1 cellular context compared by ENCODE assay signal in the genomic region with DNA sequence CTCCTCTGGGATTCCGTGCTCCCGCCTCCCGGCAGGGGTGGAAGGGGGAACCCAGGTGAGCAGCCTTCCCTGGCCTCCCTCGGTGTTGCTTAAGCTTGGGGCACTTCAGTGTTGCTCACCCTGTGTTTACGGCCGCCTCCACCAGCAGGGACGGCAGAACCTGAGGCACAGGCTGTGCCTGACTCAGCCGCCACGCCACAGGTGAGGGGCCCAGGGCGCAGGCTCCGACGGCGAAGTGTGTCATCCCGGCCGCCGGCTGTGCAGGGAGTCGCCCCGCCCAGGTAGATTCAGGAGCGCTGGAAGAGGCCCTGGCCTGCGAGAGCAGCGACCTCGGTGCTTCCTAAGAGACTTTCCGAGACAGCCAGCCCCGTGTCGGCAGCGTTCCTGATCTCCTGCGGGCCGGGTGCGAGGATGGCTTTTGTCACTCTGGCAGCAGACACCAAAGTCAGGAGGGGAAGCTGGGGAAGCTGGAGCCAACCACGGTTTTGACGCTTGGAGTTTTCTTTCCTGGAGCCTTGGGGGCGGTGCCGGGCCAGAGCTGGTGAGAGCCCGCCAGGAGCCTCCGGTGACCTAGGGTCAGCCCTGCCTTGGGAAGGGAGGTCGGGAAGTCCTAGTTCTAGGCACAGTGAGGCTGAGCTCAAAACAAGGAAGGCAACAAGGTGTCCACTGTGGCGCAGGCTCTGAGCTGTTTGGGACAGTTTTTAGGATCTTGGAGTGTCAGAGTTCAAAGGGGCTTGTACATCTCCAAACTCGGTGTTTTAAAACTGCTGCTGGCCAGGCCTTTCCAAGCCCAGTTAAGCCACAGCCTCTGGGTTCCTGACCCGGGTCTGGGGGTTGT.
TF ChIP-seq lines count a peak whose summit lies in the region.

No MANE protein-coding gene starts in this region.

TF ChIP-seq in HepG2, 621 proteins besides CTCF, POLR2A, EP300 and RAD21 (continued from another document and continues in another):
- TF ChIP-seq, protein P1, sequence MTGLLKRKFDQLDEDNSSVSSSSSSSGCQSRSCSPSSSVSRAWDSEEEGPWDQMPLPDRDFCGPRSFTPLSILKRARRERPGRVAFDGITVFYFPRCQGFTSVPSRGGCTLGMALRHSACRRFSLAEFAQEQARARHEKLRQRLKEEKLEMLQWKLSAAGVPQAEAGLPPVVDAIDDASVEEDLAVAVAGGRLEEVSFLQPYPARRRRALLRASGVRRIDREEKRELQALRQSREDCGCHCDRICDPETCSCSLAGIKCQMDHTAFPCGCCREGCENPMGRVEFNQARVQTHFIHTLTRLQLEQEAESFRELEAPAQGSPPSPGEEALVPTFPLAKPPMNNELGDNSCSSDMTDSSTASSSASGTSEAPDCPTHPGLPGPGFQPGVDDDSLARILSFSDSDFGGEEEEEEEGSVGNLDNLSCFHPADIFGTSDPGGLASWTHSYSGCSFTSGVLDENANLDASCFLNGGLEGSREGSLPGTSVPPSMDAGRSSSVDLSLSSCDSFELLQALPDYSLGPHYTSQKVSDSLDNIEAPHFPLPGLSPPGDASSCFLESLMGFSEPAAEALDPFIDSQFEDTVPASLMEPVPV (CRISPR knock-in tag; IDR thresholded peaks at IDR 0.05) = no peak
- TF ChIP-seq SP5 (CRISPR knock-in tag; IDR thresholded peaks at IDR 0.05; ENCODE audit: borderline replicate concordance, low read depth) (peak; percentile 40; the same call in 1 of the 2 replicates), ZNF160 (CRISPR knock-in tag; IDR thresholded peaks at IDR 0.05) (no peak), ZNF619 (CRISPR knock-in tag; IDR thresholded peaks at IDR 0.05) (peak; percentile 78), SIX1 (CRISPR knock-in tag; IDR thresholded peaks at IDR 0.05; ENCODE audit: borderline replicate concordance) (no peak), TBX3 (IDR thresholded peaks at IDR 0.05; ENCODE audit: borderline replicate concordance) (no peak), SAFB2 (CRISPR knock-in tag; IDR thresholded peaks at IDR 0.05; ENCODE audit: borderline replicate concordance, low read depth) (no peak), NKX3-1 (CRISPR knock-in tag; IDR thresholded peaks at IDR 0.05) (no peak), PHB2 (IDR thresholded peaks at IDR 0.05; ENCODE audit: partially characterized antibody) (no peak), SMARCC2 (IDR thresholded peaks at IDR 0.05) (no peak), DMAP1 (CRISPR knock-in tag; IDR thresholded peaks at IDR 0.05) (peak; percentile 41; the same call in 1 of the 2 replicates), HDAC6 (IDR thresholded peaks at IDR 0.05; ENCODE audit: low read depth, low read length) (no peak), ZNF468 (CRISPR knock-in tag; IDR thresholded peaks at IDR 0.05) (no peak), ZNF616 (CRISPR knock-in tag; IDR thresholded peaks at IDR 0.05; ENCODE audit: low read depth) (no peak), ZBTB21 (CRISPR knock-in tag; IDR thresholded peaks at IDR 0.05) (no peak), ZNF557 (CRISPR knock-in tag; IDR thresholded peaks at IDR 0.05) (no peak), ZNF780A (CRISPR knock-in tag; IDR thresholded peaks at IDR 0.05) (no peak), RBM39 (IDR thresholded peaks at IDR 0.05; ENCODE audit: low read depth, low read length, poor library complexity, severe bottlenecking) (peak; percentile 48), ZMYM4 (CRISPR knock-in tag; IDR thresholded peaks at IDR 0.05) (peak; percentile 50; the same call in 1 of the 2 replicates), POLR2AphosphoS5 (IDR thresholded peaks at IDR 0.05; ENCODE audit: low read depth, low read length) (no peak; the same call in 1 of the 2 replicates), ZNF441 (CRISPR knock-in tag; IDR thresholded peaks at IDR 0.05; ENCODE audit: borderline replicate concordance) (no peak), ZNF788 (CRISPR knock-in tag; IDR thresholded peaks at IDR 0.05; ENCODE audit: borderline replicate concordance) (no peak), ZNF101 (CRISPR knock-in tag; IDR thresholded peaks at IDR 0.05; ENCODE audit: borderline replicate concordance, low read depth) (no peak), ZNF225 (CRISPR knock-in tag; IDR thresholded peaks at IDR 0.05) (peak; percentile 79; the same call in 1 of the 2 replicates), SMARCE1 (IDR thresholded peaks at IDR 0.05; ENCODE audit: borderline replicate concordance) (no peak), THYN1 (CRISPR knock-in tag; IDR thresholded peaks at IDR 0.05; ENCODE audit: borderline replicate concordance, low read depth) (no peak), MED13 (CRISPR knock-in tag; IDR thresholded peaks at IDR 0.05) (no peak), KDM2A (CRISPR knock-in tag; IDR thresholded peaks at IDR 0.05; ENCODE audit: borderline replicate concordance, low read depth) (peak; percentile 74; the same call in 1 of the 2 replicates), ZNF207 (IDR thresholded peaks at IDR 0.05; ENCODE audit: borderline replicate concordance) (no peak), EZH2 (conservative IDR thresholded peaks at IDR 0.05; ENCODE audit: low read depth, low read length) (no peak), THAP11 (CRISPR knock-in tag; IDR thresholded peaks at IDR 0.05) (peak; percentile 60), ZNF33B (CRISPR knock-in tag; IDR thresholded peaks at IDR 0.05) (no peak), NR2F1 (CRISPR knock-in tag; IDR thresholded peaks at IDR 0.05) (no peak)
- TF ChIP-seq, protein P2, sequence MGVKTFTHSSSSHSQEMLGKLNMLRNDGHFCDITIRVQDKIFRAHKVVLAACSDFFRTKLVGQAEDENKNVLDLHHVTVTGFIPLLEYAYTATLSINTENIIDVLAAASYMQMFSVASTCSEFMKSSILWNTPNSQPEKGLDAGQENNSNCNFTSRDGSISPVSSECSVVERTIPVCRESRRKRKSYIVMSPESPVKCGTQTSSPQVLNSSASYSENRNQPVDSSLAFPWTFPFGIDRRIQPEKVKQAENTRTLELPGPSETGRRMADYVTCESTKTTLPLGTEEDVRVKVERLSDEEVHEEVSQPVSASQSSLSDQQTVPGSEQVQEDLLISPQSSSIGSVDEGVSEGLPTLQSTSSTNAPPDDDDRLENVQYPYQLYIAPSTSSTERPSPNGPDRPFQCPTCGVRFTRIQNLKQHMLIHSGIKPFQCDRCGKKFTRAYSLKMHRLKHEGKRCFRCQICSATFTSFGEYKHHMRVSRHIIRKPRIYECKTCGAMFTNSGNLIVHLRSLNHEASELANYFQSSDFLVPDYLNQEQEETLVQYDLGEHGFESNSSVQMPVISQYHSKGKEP (CRISPR knock-in tag; IDR thresholded peaks at IDR 0.05) = no peak
- TF ChIP-seq, protein P3, sequence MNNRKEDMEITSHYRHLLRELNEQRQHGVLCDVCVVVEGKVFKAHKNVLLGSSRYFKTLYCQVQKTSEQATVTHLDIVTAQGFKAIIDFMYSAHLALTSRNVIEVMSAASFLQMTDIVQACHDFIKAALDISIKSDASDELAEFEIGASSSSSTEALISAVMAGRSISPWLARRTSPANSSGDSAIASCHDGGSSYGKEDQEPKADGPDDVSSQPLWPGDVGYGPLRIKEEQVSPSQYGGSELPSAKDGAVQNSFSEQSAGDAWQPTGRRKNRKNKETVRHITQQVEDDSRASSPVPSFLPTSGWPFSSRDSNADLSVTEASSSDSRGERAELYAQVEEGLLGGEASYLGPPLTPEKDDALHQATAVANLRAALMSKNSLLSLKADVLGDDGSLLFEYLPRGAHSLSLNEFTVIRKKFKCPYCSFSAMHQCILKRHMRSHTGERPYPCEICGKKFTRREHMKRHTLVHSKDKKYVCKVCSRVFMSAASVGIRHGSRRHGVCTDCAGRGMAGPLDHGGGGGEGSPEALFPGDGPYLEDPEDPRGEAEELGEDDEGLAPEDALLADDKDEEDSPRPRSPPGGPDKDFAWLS (CRISPR knock-in tag; IDR thresholded peaks at IDR 0.05; ENCODE audit: borderline replicate concordance) = no peak
- TF ChIP-seq, protein P4, sequence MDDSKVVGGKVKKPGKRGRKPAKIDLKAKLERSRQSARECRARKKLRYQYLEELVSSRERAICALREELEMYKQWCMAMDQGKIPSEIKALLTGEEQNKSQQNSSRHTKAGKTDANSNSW (CRISPR knock-in tag; IDR thresholded peaks at IDR 0.05; ENCODE audit: borderline replicate concordance) = no peak
- TF ChIP-seq, protein P5, sequence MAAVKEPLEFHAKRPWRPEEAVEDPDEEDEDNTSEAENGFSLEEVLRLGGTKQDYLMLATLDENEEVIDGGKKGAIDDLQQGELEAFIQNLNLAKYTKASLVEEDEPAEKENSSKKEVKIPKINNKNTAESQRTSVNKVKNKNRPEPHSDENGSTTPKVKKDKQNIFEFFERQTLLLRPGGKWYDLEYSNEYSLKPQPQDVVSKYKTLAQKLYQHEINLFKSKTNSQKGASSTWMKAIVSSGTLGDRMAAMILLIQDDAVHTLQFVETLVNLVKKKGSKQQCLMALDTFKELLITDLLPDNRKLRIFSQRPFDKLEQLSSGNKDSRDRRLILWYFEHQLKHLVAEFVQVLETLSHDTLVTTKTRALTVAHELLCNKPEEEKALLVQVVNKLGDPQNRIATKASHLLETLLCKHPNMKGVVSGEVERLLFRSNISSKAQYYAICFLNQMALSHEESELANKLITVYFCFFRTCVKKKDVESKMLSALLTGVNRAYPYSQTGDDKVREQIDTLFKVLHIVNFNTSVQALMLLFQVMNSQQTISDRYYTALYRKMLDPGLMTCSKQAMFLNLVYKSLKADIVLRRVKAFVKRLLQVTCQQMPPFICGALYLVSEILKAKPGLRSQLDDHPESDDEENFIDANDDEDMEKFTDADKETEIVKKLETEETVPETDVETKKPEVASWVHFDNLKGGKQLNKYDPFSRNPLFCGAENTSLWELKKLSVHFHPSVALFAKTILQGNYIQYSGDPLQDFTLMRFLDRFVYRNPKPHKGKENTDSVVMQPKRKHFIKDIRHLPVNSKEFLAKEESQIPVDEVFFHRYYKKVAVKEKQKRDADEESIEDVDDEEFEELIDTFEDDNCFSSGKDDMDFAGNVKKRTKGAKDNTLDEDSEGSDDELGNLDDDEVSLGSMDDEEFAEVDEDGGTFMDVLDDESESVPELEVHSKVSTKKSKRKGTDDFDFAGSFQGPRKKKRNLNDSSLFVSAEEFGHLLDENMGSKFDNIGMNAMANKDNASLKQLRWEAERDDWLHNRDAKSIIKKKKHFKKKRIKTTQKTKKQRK (IDR thresholded peaks at IDR 0.05; ENCODE audit: low read length) = no peak
- TF ChIP-seq, protein P6, sequence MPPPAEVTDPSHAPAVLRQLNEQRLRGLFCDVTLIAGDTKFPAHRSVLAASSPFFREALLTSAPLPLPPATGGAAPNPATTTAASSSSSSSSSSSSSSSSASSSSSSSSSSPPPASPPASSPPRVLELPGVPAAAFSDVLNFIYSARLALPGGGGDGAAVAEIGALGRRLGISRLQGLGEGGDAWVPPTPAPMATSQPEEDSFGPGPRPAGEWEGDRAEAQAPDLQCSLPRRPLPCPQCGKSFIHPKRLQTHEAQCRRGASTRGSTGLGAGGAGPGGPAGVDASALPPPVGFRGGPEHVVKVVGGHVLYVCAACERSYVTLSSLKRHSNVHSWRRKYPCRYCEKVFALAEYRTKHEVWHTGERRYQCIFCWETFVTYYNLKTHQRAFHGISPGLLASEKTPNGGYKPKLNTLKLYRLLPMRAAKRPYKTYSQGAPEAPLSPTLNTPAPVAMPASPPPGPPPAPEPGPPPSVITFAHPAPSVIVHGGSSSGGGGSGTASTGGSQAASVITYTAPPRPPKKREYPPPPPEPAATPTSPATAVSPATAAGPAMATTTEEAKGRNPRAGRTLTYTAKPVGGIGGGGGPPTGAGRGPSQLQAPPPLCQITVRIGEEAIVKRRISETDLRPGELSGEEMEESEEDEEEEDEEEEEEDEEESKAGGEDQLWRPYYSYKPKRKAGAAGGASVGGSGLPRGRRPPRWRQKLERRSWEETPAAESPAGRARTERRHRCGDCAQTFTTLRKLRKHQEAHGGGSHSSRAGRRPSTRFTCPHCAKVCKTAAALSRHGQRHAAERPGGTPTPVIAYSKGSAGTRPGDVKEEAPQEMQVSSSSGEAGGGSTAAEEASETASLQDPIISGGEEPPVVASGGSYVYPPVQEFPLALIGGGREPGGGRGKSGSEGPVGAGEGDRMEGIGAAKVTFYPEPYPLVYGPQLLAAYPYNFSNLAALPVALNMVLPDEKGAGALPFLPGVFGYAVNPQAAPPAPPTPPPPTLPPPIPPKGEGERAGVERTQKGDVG (CRISPR knock-in tag; IDR thresholded peaks at IDR 0.05; ENCODE audit: borderline replicate concordance) = 0 out of 2 replicates have a peak, but pooled peaks have one; percentile 20
- TF ChIP-seq, protein P7, sequence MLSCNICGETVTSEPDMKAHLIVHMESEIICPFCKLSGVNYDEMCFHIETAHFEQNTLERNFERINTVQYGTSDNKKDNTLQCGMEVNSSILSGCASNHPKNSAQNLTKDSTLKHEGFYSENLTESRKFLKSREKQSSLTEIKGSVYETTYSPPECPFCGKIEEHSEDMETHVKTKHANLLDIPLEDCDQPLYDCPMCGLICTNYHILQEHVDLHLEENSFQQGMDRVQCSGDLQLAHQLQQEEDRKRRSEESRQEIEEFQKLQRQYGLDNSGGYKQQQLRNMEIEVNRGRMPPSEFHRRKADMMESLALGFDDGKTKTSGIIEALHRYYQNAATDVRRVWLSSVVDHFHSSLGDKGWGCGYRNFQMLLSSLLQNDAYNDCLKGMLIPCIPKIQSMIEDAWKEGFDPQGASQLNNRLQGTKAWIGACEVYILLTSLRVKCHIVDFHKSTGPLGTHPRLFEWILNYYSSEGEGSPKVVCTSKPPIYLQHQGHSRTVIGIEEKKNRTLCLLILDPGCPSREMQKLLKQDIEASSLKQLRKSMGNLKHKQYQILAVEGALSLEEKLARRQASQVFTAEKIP (CRISPR knock-in tag; IDR thresholded peaks at IDR 0.05; ENCODE audit: borderline replicate concordance) = no peak
- TF ChIP-seq, protein P8, sequence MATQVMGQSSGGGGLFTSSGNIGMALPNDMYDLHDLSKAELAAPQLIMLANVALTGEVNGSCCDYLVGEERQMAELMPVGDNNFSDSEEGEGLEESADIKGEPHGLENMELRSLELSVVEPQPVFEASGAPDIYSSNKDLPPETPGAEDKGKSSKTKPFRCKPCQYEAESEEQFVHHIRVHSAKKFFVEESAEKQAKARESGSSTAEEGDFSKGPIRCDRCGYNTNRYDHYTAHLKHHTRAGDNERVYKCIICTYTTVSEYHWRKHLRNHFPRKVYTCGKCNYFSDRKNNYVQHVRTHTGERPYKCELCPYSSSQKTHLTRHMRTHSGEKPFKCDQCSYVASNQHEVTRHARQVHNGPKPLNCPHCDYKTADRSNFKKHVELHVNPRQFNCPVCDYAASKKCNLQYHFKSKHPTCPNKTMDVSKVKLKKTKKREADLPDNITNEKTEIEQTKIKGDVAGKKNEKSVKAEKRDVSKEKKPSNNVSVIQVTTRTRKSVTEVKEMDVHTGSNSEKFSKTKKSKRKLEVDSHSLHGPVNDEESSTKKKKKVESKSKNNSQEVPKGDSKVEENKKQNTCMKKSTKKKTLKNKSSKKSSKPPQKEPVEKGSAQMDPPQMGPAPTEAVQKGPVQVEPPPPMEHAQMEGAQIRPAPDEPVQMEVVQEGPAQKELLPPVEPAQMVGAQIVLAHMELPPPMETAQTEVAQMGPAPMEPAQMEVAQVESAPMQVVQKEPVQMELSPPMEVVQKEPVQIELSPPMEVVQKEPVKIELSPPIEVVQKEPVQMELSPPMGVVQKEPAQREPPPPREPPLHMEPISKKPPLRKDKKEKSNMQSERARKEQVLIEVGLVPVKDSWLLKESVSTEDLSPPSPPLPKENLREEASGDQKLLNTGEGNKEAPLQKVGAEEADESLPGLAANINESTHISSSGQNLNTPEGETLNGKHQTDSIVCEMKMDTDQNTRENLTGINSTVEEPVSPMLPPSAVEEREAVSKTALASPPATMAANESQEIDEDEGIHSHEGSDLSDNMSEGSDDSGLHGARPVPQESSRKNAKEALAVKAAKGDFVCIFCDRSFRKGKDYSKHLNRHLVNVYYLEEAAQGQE (IDR thresholded peaks at IDR 0.05; ENCODE audit: borderline replicate concordance in 1 of 2, low read depth in 1 of 2, low read length in 2 of 2) = no peak
- TF ChIP-seq, protein P9, sequence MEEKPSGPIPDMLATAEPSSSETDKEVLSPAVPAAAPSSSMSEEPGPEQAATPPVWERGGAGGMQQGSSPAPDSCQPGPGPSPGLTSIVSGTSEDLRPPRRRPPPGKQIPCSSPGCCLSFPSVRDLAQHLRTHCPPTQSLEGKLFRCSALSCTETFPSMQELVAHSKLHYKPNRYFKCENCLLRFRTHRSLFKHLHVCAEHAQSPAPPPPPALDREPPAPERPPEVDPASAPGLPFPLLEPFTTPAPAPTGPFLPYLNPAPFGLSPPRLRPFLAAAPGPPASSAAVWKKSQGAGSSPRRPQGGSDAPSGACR (CRISPR knock-in tag; IDR thresholded peaks at IDR 0.05) = peak; percentile 91; the same call in 1 of the 2 replicates
